ENCODE assay signal across 8 cellular contexts in the genomic region with DNA sequence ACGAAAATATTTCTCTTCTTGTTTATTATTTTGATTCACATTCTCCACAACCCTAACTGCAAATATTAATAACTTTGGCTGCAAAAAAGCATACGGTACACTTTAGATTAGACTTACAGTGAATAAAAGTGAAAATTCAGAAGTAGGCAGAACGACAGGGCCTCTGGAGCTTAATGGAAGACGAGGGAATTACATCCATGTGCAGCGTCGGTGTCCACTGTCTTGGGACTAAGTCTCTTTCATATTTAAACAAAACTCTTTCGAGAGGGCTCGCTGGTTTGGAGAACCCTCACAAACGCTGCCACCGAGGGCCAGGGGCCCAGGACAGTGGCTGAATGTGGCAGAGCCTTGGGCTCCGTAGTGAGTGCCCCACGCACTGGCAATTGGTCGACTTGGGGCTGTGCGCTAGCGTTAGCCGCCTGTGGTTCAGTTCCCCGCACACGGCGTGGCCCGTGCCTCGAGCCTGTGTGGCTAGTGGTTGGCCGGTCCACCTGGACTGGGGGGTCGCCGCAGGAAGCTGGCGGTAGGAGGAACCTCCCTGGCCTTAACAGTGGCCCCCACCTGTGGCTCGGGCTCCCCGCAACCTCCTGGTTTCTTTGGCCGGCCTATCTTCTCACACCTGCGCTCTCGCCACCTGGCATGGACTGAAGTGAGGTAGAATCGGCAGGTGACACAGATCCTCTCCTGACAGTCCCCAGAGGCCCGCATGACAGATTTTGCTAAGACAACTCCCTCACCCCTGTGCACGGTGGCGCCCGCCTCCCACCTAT. TPM values are rescaled to one million over a fixed set of nuclear protein-coding genes. Genes with fewer than 3 reads are reported as not detected.
A peak's percentile ranks its signal among the peaks of the same experiment; 100 is the strongest.
DNase-seq lines count a peak whose midpoint lies in the region; ATAC-seq and TF ChIP-seq lines count a peak whose summit lies in the region.

No MANE protein-coding gene starts in this region.

- peak overlapping the region; percentile 77 for H3K27ac Mint-ChIP-seq in T-helper 1 cell treated with Interleukin-12 subunit alpha and Interleukin-12 subunit beta and Interleukin-4 antibody, amounts not matched to agents 30 μg/mL and 1 μg/mL, for 36 hours

- H3K4me3 ChIP-seq in esophagus (ENCODE audit: low read depth in 1 of 2, low read length in 2 of 2) (peak overlapping the region; percentile 58 to 95), skeletal muscle tissue (ENCODE audit: low read length in 3 of 3) (peak overlapping the region; percentile 56 to 72 (median 67)), testis (peak overlapping the region in 1 of 2 donors; percentile 40)

- no peak for ATAC-seq in HG03196 (IDR thresholded peaks at IDR 0.05; ENCODE audit: unreplicated experiment)

- peaks cover 10% of the 10 kb centered on the region for H3K4me1 Mint-ChIP-seq in T-helper 1 cell treated with Interleukin-12 subunit alpha and Interleukin-12 subunit beta and Interleukin-4 antibody, amounts not matched to agents 30 μg/mL and 1 μg/mL, for 36 hours (ENCODE audit: low read depth)

- H3K36me3 ChIP-seq in esophagus (ENCODE audit: control insufficient read depth in 2 of 2, insufficient read depth in 2 of 2, low read length in 1 of 2) = peaks cover 0 to 19% of the 10 kb centered on the region in 2 donors
- H3K36me3 ChIP-seq in skeletal muscle tissue (ENCODE audit: control insufficient read depth in 3 of 3, insufficient read depth in 3 of 3, low read length in 3 of 3) = no peaks in the 10 kb centered on the region
- no peaks in the 10 kb centered on the region for H3K36me3 ChIP-seq in testis (ENCODE audit: low read depth, missing control alignments)

- peaks cover 3 to 11% of the 10 kb centered on the region in 2 donors for H3K4me1 ChIP-seq in esophagus (ENCODE audit: control insufficient read depth in 2 of 2, insufficient read depth in 2 of 2, low read length in 1 of 2)
- peaks cover 45 to 53% (median 48%) of the 10 kb centered on the region in 3 donors for H3K4me1 ChIP-seq in skeletal muscle tissue (ENCODE audit: control insufficient read depth in 3 of 3, insufficient read depth in 3 of 3, low read length in 3 of 3)
- peaks cover 20% of the 10 kb centered on the region for H3K4me1 ChIP-seq in testis

- WGBS in esophagus, 2 donors = 5 to 7% methylated on average over 35 of the region's 35 CpGs
- 7 to 9% methylated on average over 18 to 35 of the region's 35 CpGs for WGBS in testis, 2 donors

- H3K9me3 Mint-ChIP-seq in T-helper 1 cell treated with Interleukin-12 subunit alpha and Interleukin-12 subunit beta and Interleukin-4 antibody, amounts not matched to agents 30 μg/mL and 1 μg/mL, for 36 hours = peaks cover 3% of the 10 kb centered on the region

- TF ChIP-seq POLR2A in testis (IDR thresholded peaks at IDR 0.05) = no peak

- H3K4me3 Mint-ChIP-seq in T-helper 1 cell treated with Interleukin-12 subunit alpha and Interleukin-12 subunit beta and Interleukin-4 antibody, amounts not matched to agents 30 μg/mL and 1 μg/mL, for 36 hours = no peak overlapping the region

- H3K27ac ChIP-seq in esophagus (ENCODE audit: low read depth in 2 of 2, low read length in 1 of 2) (peak overlapping the region; percentile 91 to 98), skeletal muscle tissue (ENCODE audit: low read depth, low read length) (no peak overlapping the region), testis (no peak overlapping the region)

- H3K9me3 ChIP-seq in esophagus (ENCODE audit: control insufficient read depth in 2 of 2, insufficient read depth in 1 of 2, low read depth in 1 of 2, low read length in 1 of 2) (peaks cover 0 to 4% of the 10 kb centered on the region in 2 donors), skeletal muscle tissue (ENCODE audit: control insufficient read depth in 3 of 3, low read length in 3 of 3) (no peaks in the 10 kb centered on the region), testis (no peaks in the 10 kb centered on the region)

- no peak for DNase-seq in T-helper 1 cell
- peak; percentile 68 for DNase-seq in NCI-H2171 (lab: John Stamatoyannopoulos, UW)
- DNase-seq in HCEC 1CT = no peak
- no peak for DNase-seq in testis

- TF ChIP-seq CTCF in testis (IDR thresholded peaks at IDR 0.05) = no peak

- peaks cover 99% of the 10 kb centered on the region for H3K27me3 Mint-ChIP-seq in T-helper 1 cell treated with Interleukin-12 subunit alpha and Interleukin-12 subunit beta and Interleukin-4 antibody, amounts not matched to agents 30 μg/mL and 1 μg/mL, for 36 hours (ENCODE audit: low read depth)

- no peak overlapping the region for H3K9ac ChIP-seq in skeletal muscle tissue (ENCODE audit: low read depth in 1 of 3, low read length in 3 of 3)

- intact Hi-C loops in testis (cut with DNase I; ENCODE audit: low total_unique reads) = no loop called here

- peaks cover 0 to 11% of the 10 kb centered on the region in 2 donors for H3K27me3 ChIP-seq in esophagus (ENCODE audit: control insufficient read depth in 1 of 2, insufficient read depth in 2 of 2, low read length in 2 of 2)
- peaks cover 97 to 98% (median 97%) of the 10 kb centered on the region in 3 donors for H3K27me3 ChIP-seq in skeletal muscle tissue (ENCODE audit: control insufficient read depth in 3 of 3, insufficient read depth in 3 of 3, low read length in 3 of 3)
- H3K27me3 ChIP-seq in testis = peaks cover 4% of the 10 kb centered on the region

- H3K36me3 Mint-ChIP-seq in T-helper 1 cell treated with Interleukin-12 subunit alpha and Interleukin-12 subunit beta and Interleukin-4 antibody, amounts not matched to agents 30 μg/mL and 1 μg/mL, for 36 hours (ENCODE audit: low read depth) = peaks cover 4% of the 10 kb centered on the region

RNA-seq across cellular contexts. Expression of a gene that starts 0.7 kb away (rescaled TPM):
- polyA plus RNA-seq in esophagus = 10 to 100 TPM; 51.9 to 78.7 TPM
- total RNA-seq in skeletal muscle tissue = 0.52 TPM
- total RNA-seq in testis = under 1 TPM; 0.50 to 0.87 TPM
- 0.13 TPM for polyA plus RNA-seq in testis (ENCODE audit: insufficient read depth, low read depth, low replicate concordance)

Comparison
In these comparisons a context has a peak if more than half of its experiments do, and no peak if none do; other contexts are left out.
1. H3K27ac ChIP-seq: peak in esophagus (2 of 2); none in skeletal muscle tissue (single experiment) and testis (0 of 2).